Comparison of ENCODE assay signal across 9 cellular contexts in genomic region chr7:114082934-114083647, GRCh38.
DNase-seq lines count a peak whose midpoint lies in the region; ATAC-seq and TF ChIP-seq lines count a peak whose summit lies in the region.
"Had no signal": no experiment of that assay in that cellular context is flagged by ENCODE, and none has a peak within 500 bp of the region (broad histone marks: within the 10 kb centered on the region; RNA-seq: fewer than 3 reads in every experiment).

No MANE protein-coding gene starts in this region.

- H3K4me2 ChIP-seq in OCI-LY7 (ENCODE audit: low read length) = no peak overlapping the region

- H3K9me3 ChIP-seq in ectodermal cell (ENCODE audit: control insufficient read depth, low read length) (no peaks in the 10 kb centered on the region), tibial nerve (no peaks in the 10 kb centered on the region), OCI-LY7 (ENCODE audit: low read length) (no peaks in the 10 kb centered on the region)

- no peak for TF ChIP-seq POLR2A in tibial nerve (IDR thresholded peaks at IDR 0.05)

- no peak overlapping the region for H2AFZ ChIP-seq in OCI-LY7 (ENCODE audit: low read length)

- H3K9me3 Mint-ChIP-seq in activated CD4-positive, alpha-beta T cell treated with anti-CD3 and anti-CD28 coated beads for 36 hours (ENCODE audit: low read depth) = no peaks in the 10 kb centered on the region

- POLR2A ChIA-PET in activated CD4-positive, alpha-beta T cell treated with anti-CD3 and anti-CD28 coated beads for 36 hours (lab: Charles Lee) = no interaction called here
- POLR2A ChIA-PET in OCI-LY7 (lab: Charles Lee) = no interaction called here

- BruUV-seq in OCI-LY7 (replicated peaks; lab: Mats Ljungman, UMichigan) = no TSS peak

- CTCF ChIA-PET in activated CD4-positive, alpha-beta T cell treated with anti-CD3 and anti-CD28 coated beads for 36 hours (lab: Charles Lee) = interaction anchor here (1.3 kb wide), 1 partner anchor 783 kb away, joined by 4 read pairs; no protein-coding TSS in a partner anchor
- CTCF ChIA-PET in OCI-LY7 (lab: Charles Lee; ENCODE audit: unreplicated experiment) = no interaction called here

- peaks cover 35% of the 10 kb centered on the region for H3K4me1 Mint-ChIP-seq in activated CD4-positive, alpha-beta T cell treated with anti-CD3 and anti-CD28 coated beads for 36 hours

- peaks cover 6% of the 10 kb centered on the region for H3K4me1 ChIP-seq in ectodermal cell (ENCODE audit: control insufficient read depth, insufficient read depth, low read length)
- peaks cover 0 to 45% (median 11%) of the 10 kb centered on the region in 4 donors for H3K4me1 ChIP-seq in tibial nerve
- H3K4me1 ChIP-seq in OCI-LY7 (ENCODE audit: insufficient read depth, low read length, poor library complexity, severe bottlenecking) = no peaks in the 10 kb centered on the region

- no peaks in the 10 kb centered on the region for H3K9me2 ChIP-seq in OCI-LY7 (ENCODE audit: insufficient read depth, low read length)

- H3K4me3 Mint-ChIP-seq in activated CD4-positive, alpha-beta T cell treated with anti-CD3 and anti-CD28 coated beads for 36 hours = peak overlapping the region; percentile 10

- H3K27ac Mint-ChIP-seq in activated CD4-positive, alpha-beta T cell treated with anti-CD3 and anti-CD28 coated beads for 36 hours = no peak overlapping the region

- peaks cover 68% of the 10 kb centered on the region for H3K27me3 ChIP-seq in ectodermal cell (ENCODE audit: control insufficient read depth, insufficient read depth, low read length, poor library complexity, severe bottlenecking)
- peaks cover 0 to 42% of the 10 kb centered on the region in 2 donors for H3K27me3 ChIP-seq in tibial nerve

- no peaks in the 10 kb centered on the region for H3K36me3 ChIP-seq in ectodermal cell (ENCODE audit: control insufficient read depth, insufficient read depth, low read length)
- H3K36me3 ChIP-seq in tibial nerve = no peaks in the 10 kb centered on the region
- H3K36me3 ChIP-seq in OCI-LY7 (ENCODE audit: insufficient read depth, low read length) = no peaks in the 10 kb centered on the region

- no peaks in the 10 kb centered on the region for H3K36me3 Mint-ChIP-seq in activated CD4-positive, alpha-beta T cell treated with anti-CD3 and anti-CD28 coated beads for 36 hours (ENCODE audit: low read depth)

- ATAC-seq in activated CD4-positive, alpha-beta T cell treated with anti-CD3 and anti-CD28 coated beads for 36 hours = no peak

- H3K27ac ChIP-seq in ectodermal cell (ENCODE audit: insufficient read depth, low read depth, low read length, poor library complexity, severe bottlenecking) (no peak overlapping the region), tibial nerve (peak overlapping the region in 2 of 4 donors; percentile 43 to 84), OCI-LY7 (ENCODE audit: low read depth, low read length, poor library complexity, severe bottlenecking) (no peak overlapping the region)
- H3K27ac ChIP-seq: VCaP had no signal

- H3K79me2 ChIP-seq in OCI-LY7 (ENCODE audit: insufficient read depth, low read depth, low read length) = no peaks in the 10 kb centered on the region

- H4K20me1 ChIP-seq in OCI-LY7 (ENCODE audit: insufficient read depth, low read length) = no peaks in the 10 kb centered on the region

- intact Hi-C loops in activated CD4-positive, alpha-beta T cell treated with anti-CD3 and anti-CD28 coated beads for 36 hours (cut with DNase I, micrococcal nuclease) = loop anchor here in 1 of 2 experiments (1.0 to 10.0 kb wide), 6 partner anchors 324 to 1829 kb away; partner anchors contain the start of gene MDFIC
- intact Hi-C loops in OCI-LY7 (cut with micrococcal nuclease; ENCODE audit: unreplicated experiment) = no loop called here

- TF ChIP-seq EP300 in tibial nerve (IDR thresholded peaks at IDR 0.05) = no peak

- 0 to 1% methylated on average over 44 to 45 of the region's 45 CpGs for WGBS in ectodermal cell, 2 experiments
- 13 to 16% methylated on average over 43 to 44 of the region's 45 CpGs for WGBS in tibial nerve, 2 donors

- TF ChIP-seq CTCF in tibial nerve (IDR thresholded peaks at IDR 0.05) = no peak
- TF ChIP-seq CTCF in OCI-LY7 (conservative IDR thresholded peaks at IDR 0.05; ENCODE audit: low read length) = no peak

- DNase-seq in activated CD4-positive, alpha-beta T cell treated with anti-CD3 and anti-CD28 coated beads for 36 hours = peak; percentile 18
- no peak for DNase-seq in activated CD4-positive, alpha-beta T cell treated with anti-CD3 and anti-CD28 coated beads for 48 hours
- DNase-seq in medulla oblongata (ENCODE audit: extremely low spot score) = peak; percentile 14
- peak; percentile 10 to 14 for DNase-seq in tibial nerve (ENCODE audit: low spot score in 2 of 2)
- DNase-seq in OCI-LY7 (ENCODE audit: low spot score) = no peak
- DNase-seq in hepatic stellate cell (ENCODE audit: low spot score) = no peak
- DNase-seq in inferior parietal cortex (ENCODE audit: extremely low spot score) = no peak

- H3K27me3 Mint-ChIP-seq in activated CD4-positive, alpha-beta T cell treated with anti-CD3 and anti-CD28 coated beads for 36 hours = peaks cover 68% of the 10 kb centered on the region

- H3K4me3 ChIP-seq in ectodermal cell (ENCODE audit: insufficient read depth, low read depth, low read length) (peak overlapping the region; percentile 36), tibial nerve (peak overlapping the region; percentile 25 to 68 (median 42)), OCI-LY7 (ENCODE audit: low read depth, low read length, poor library complexity, severe bottlenecking) (no peak overlapping the region)

Comparison
In these comparisons a context has a peak if more than half of its experiments do, and no peak if none do; other contexts are left out.
1. DNase-seq: peak in activated CD4-positive, alpha-beta T cell treated with anti-CD3 and anti-CD28 coated beads for 36 hours (single experiment), medulla oblongata (single experiment) and tibial nerve (2 of 2); none in activated CD4-positive, alpha-beta T cell treated with anti-CD3 and anti-CD28 coated beads for 48 hours (single experiment), OCI-LY7 (single experiment), hepatic stellate cell (single experiment) and inferior parietal cortex (single experiment).